In genomic region chr17:13420294-13421277, GRCh38 we compare ENCODE assay signal across 1 cellular context.
TF ChIP-seq lines count a peak whose summit lies in the region.

No MANE protein-coding gene starts in this region.

TF ChIP-seq in HepG2, 621 proteins besides CTCF, POLR2A, EP300 and RAD21 (continued from another document and continues in another):
- TF ChIP-seq SNAPC4 (CRISPR knock-in tag; IDR thresholded peaks at IDR 0.05): no peak
- TF ChIP-seq HMG20A (CRISPR knock-in tag; IDR thresholded peaks at IDR 0.05; ENCODE audit: borderline replicate concordance): peak; percentile 98
- TF ChIP-seq KDM3A (CRISPR knock-in tag; IDR thresholded peaks at IDR 0.05; ENCODE audit: low read depth): peak; percentile 48; the same call in 1 of the 2 replicates
- TF ChIP-seq PHF8 (CRISPR knock-in tag; IDR thresholded peaks at IDR 0.05): no peak
- no peak for TF ChIP-seq ZBTB4 (CRISPR knock-in tag; IDR thresholded peaks at IDR 0.05; ENCODE audit: borderline replicate concordance)
- no peak for TF ChIP-seq ZBTB2 (CRISPR knock-in tag; IDR thresholded peaks at IDR 0.05; ENCODE audit: low read depth)
- TF ChIP-seq RFX1 (IDR thresholded peaks at IDR 0.05): no peak
- peak; percentile 69 for TF ChIP-seq HHEX (CRISPR knock-in tag; IDR thresholded peaks at IDR 0.05)
- TF ChIP-seq ZNF552 (CRISPR knock-in tag; IDR thresholded peaks at IDR 0.05; ENCODE audit: borderline replicate concordance): no peak
- no peak for TF ChIP-seq E2F1 (CRISPR knock-in tag; IDR thresholded peaks at IDR 0.05)
- TF ChIP-seq MIER2 (CRISPR knock-in tag; IDR thresholded peaks at IDR 0.05): no peak
- TF ChIP-seq HMGXB3 (CRISPR knock-in tag; IDR thresholded peaks at IDR 0.05; ENCODE audit: borderline replicate concordance): 0 out of 2 replicates have a peak, but pooled peaks have one; percentile 78
- TF ChIP-seq ZSCAN9 (CRISPR knock-in tag; IDR thresholded peaks at IDR 0.05; ENCODE audit: borderline replicate concordance): peak; percentile 82
- TF ChIP-seq JUN (CRISPR knock-in tag; IDR thresholded peaks at IDR 0.05): peak; percentile 99
- no peak for TF ChIP-seq ZNF235 (CRISPR knock-in tag; IDR thresholded peaks at IDR 0.05; ENCODE audit: borderline replicate concordance)
- peak; percentile 85; the same call in 1 of the 2 replicates for TF ChIP-seq SOX5 (CRISPR knock-in tag; IDR thresholded peaks at IDR 0.05; ENCODE audit: borderline replicate concordance)
- TF ChIP-seq KLF13 (CRISPR knock-in tag; IDR thresholded peaks at IDR 0.05): no peak
- peak; percentile 56; the same call in 1 of the 2 replicates for TF ChIP-seq ZMYM4 (CRISPR knock-in tag; IDR thresholded peaks at IDR 0.05)
- TF ChIP-seq ATF5 (CRISPR knock-in tag; IDR thresholded peaks at IDR 0.05; ENCODE audit: low read depth): no peak
- no peak for TF ChIP-seq CENPT (CRISPR knock-in tag; IDR thresholded peaks at IDR 0.05; ENCODE audit: low read depth)
- TF ChIP-seq SCMH1 (CRISPR knock-in tag; IDR thresholded peaks at IDR 0.05; ENCODE audit: borderline replicate concordance): no peak
- TF ChIP-seq ZFYVE20 (CRISPR knock-in tag; IDR thresholded peaks at IDR 0.05; ENCODE audit: borderline replicate concordance, low read depth): no peak
- TF ChIP-seq ZNF546 (CRISPR knock-in tag; conservative IDR thresholded peaks at IDR 0.05): no peak
- TF ChIP-seq KMT2B (CRISPR knock-in tag; IDR thresholded peaks at IDR 0.05): 0 out of 2 replicates have a peak, but pooled peaks have one; percentile 41
- TF ChIP-seq ZNF451 (CRISPR knock-in tag; IDR thresholded peaks at IDR 0.05): no peak
- TF ChIP-seq ZC3H4 (CRISPR knock-in tag; IDR thresholded peaks at IDR 0.05; ENCODE audit: borderline replicate concordance): no peak
- TF ChIP-seq ZNF230 (CRISPR knock-in tag; IDR thresholded peaks at IDR 0.05): 0 out of 2 replicates have a peak, but pooled peaks have one; percentile 43
- TF ChIP-seq CHD4 (IDR thresholded peaks at IDR 0.05; ENCODE audit: borderline replicate concordance, low read length): 0 out of 2 replicates have a peak, but pooled peaks have one; percentile 33
- no peak for TF ChIP-seq ZNF263 (CRISPR knock-in tag; IDR thresholded peaks at IDR 0.05)
- peak; percentile 88 for TF ChIP-seq FOXO1 (CRISPR knock-in tag; IDR thresholded peaks at IDR 0.05)
- TF ChIP-seq MAX (IDR thresholded peaks at IDR 0.05): peak; percentile 32; the same call in 1 of the 2 replicates
- peak; percentile 100 for TF ChIP-seq CEBPB (IDR thresholded peaks at IDR 0.05; ENCODE audit: borderline replicate concordance, low read depth, low read length)
- peak; percentile 45; the same call in 1 of the 2 replicates for TF ChIP-seq ZNF556 (CRISPR knock-in tag; IDR thresholded peaks at IDR 0.05; ENCODE audit: borderline replicate concordance)
- no peak for TF ChIP-seq ZFAT (CRISPR knock-in tag; conservative IDR thresholded peaks at IDR 0.05)
- TF ChIP-seq PRDM10 (CRISPR knock-in tag; IDR thresholded peaks at IDR 0.05; ENCODE audit: low read depth): peak; percentile 81
- TF ChIP-seq IRF9 (CRISPR knock-in tag; IDR thresholded peaks at IDR 0.05; ENCODE audit: borderline replicate concordance): no peak
- no peak for TF ChIP-seq POLR2AphosphoS2 (IDR thresholded peaks at IDR 0.05; ENCODE audit: low read depth, low read length)
- TF ChIP-seq PITX1 (CRISPR knock-in tag; IDR thresholded peaks at IDR 0.05): no peak
- no peak for TF ChIP-seq ZNF207 (IDR thresholded peaks at IDR 0.05; ENCODE audit: borderline replicate concordance)
- TF ChIP-seq MLLT10 (CRISPR knock-in tag; IDR thresholded peaks at IDR 0.05): no peak
- TF ChIP-seq TEAD3 (CRISPR knock-in tag; optimal IDR thresholded peaks at IDR 0.05; ENCODE audit: borderline replicate concordance): peak; percentile 72
